ENCODE assay signal across 9 cellular contexts in genomic region chr6:52571099-52571755, GRCh38. TPM values are rescaled to one million over a fixed set of nuclear protein-coding genes. Genes with fewer than 3 reads are reported as not detected.
DNase-seq lines count a peak whose midpoint lies in the region; ATAC-seq and TF ChIP-seq lines count a peak whose summit lies in the region.
"Had no signal": no experiment of that assay in that cellular context is flagged by ENCODE, and none has a peak within 500 bp of the region (broad histone marks: within the 10 kb centered on the region; RNA-seq: fewer than 3 reads in every experiment).

No MANE protein-coding gene starts in this region.

- intact Hi-C loops in IMR-90 (cut with micrococcal nuclease) (no loop called here), left ventricle myocardium inferior (cut with micrococcal nuclease) (loop anchor here (10.0 kb wide), 1 partner anchor 56 kb away; no protein-coding TSS in a partner anchor)

- peak overlapping the region in 1 of 2 experiments; percentile 1; a peak in 1 of 4 replicates for H4K8ac ChIP-seq in IMR-90 (ENCODE audit: low read depth in 2 of 2, low read length in 2 of 2)

- peak overlapping the region; percentile 25; the same call in 1 of the 2 replicates for H3K4me2 ChIP-seq in IMR-90 (ENCODE audit: low read depth, low read length)

- no peak overlapping the region for H2AFZ ChIP-seq in IMR-90 (replicated peaks; ENCODE audit: low read length, poor library complexity)

- BruUV-seq in IMR-90 (replicated peaks; lab: Mats Ljungman, UMichigan): no TSS peak

- peak overlapping the region; percentile 2; the same call in 1 of the 2 replicates for H3K4ac ChIP-seq in IMR-90 (ENCODE audit: low read depth, low read length)

- H2AK5ac ChIP-seq in IMR-90 (ENCODE audit: low read depth, low read length): peak overlapping the region; percentile 28; the same call in 1 of the 2 replicates

- POLR2A ChIA-PET in IMR-90 (lab: Charles Lee; ENCODE audit: unreplicated experiment) (interaction anchor here (0.6 to 1.0 kb wide), 2 partner anchors 24 to 153 kb away, joined by 3 to 9 read pairs; no protein-coding TSS in a partner anchor), WTC11 (lab: Charles Lee) (interaction anchor here (0.6 kb wide), 1 partner anchor 78 kb away, joined by 4 read pairs; no protein-coding TSS in a partner anchor)

- H3K4me3 ChIP-seq in IMR-90 (ENCODE audit: insufficient read depth, low read depth, low read length) (no peak overlapping the region), left ventricle myocardium inferior (peak overlapping the region; percentile 2), stomach smooth muscle (ENCODE audit: low read length in 2 of 2) (peak overlapping the region in 1 of 2 donors; percentile 40)

- H3K36me3 Mint-ChIP-seq in WTC11: no peaks in the 10 kb centered on the region
- H3K36me3 Mint-ChIP-seq in activated T-cell treated with anti-CD3 and anti-CD28 coated beads, Interleukin-2, amount 50 U/mL, for 72 hours (ENCODE audit: insufficient read depth in 2 of 2): peaks cover 0 to 1% of the 10 kb centered on the region in 2 donors

- H3K4me1 ChIP-seq in IMR-90 (ENCODE audit: control insufficient read depth, insufficient read depth, low read length) (peaks cover 40% of the 10 kb centered on the region), left ventricle myocardium inferior (peaks cover 100% of the 10 kb centered on the region), stomach smooth muscle (ENCODE audit: control insufficient read depth, insufficient read depth, low read length) (peaks cover 82% of the 10 kb centered on the region)

- H3K27ac ChIP-seq in IMR-90 (ENCODE audit: insufficient read depth, low read length): no peak overlapping the region
- peak overlapping the region; percentile 84 for H3K27ac ChIP-seq in left ventricle myocardium inferior (replicated peaks)
- peak overlapping the region; percentile 37 for H3K27ac ChIP-seq in stomach smooth muscle (ENCODE audit: low read length)

- peaks cover 6 to 73% of the 10 kb centered on the region in 2 experiments; a peak in 3 of 4 replicates for H3K79me1 ChIP-seq in IMR-90 (ENCODE audit: low read depth in 1 of 2, low read length in 2 of 2)

- peaks cover 76% of the 10 kb centered on the region for H4K20me1 ChIP-seq in IMR-90 (ENCODE audit: insufficient read depth, low read length)

- H3K27ac Mint-ChIP-seq in WTC11: 0 out of 2 replicates have a peak overlapping the region, but pooled peaks have one; percentile 34
- no peak overlapping the region for H3K27ac Mint-ChIP-seq in activated T-cell treated with anti-CD3 and anti-CD28 coated beads, Interleukin-2, amount 50 U/mL, for 72 hours

- H3K9me1 ChIP-seq in IMR-90 (ENCODE audit: insufficient read depth, low read length): peaks cover 38% of the 10 kb centered on the region

- in situ Hi-C loops in IMR-90 (cut with MboI; ENCODE audit: low sequenced_read_pairs): no loop called here

- peak overlapping the region; percentile 35; the same call in 1 of the 2 replicates for H3K14ac ChIP-seq in IMR-90 (replicated peaks; ENCODE audit: low read depth, low read length)

- peak overlapping the region; percentile 44; the same call in 1 of the 2 replicates for H3K23ac ChIP-seq in IMR-90 (ENCODE audit: low read depth, low read length)

- peaks cover 3% of the 10 kb centered on the region; the same call in 1 of the 2 replicates for H3K27me3 Mint-ChIP-seq in WTC11 (ENCODE audit: low read depth)
- no peaks in the 10 kb centered on the region for H3K27me3 Mint-ChIP-seq in activated T-cell treated with anti-CD3 and anti-CD28 coated beads, Interleukin-2, amount 50 U/mL, for 72 hours (ENCODE audit: low read depth)

- peaks cover 88% of the 10 kb centered on the region for H3K4me1 Mint-ChIP-seq in WTC11
- peaks cover 44% of the 10 kb centered on the region for H3K4me1 Mint-ChIP-seq in activated T-cell treated with anti-CD3 and anti-CD28 coated beads, Interleukin-2, amount 50 U/mL, for 72 hours (ENCODE audit: low read depth)

- H2BK5ac ChIP-seq in IMR-90 (ENCODE audit: low read depth, low read length, poor library complexity, severe bottlenecking): peak overlapping the region; percentile 12

- no peak overlapping the region for H2BK15ac ChIP-seq in IMR-90 (ENCODE audit: low read depth, low read length)

- H3K9ac ChIP-seq in IMR-90 (ENCODE audit: low read depth, low read length) (no peak overlapping the region), stomach smooth muscle (ENCODE audit: low read length in 2 of 2) (no peak overlapping the region)

- no peak for TF ChIP-seq POLR2A in IMR-90 (IDR thresholded peaks at IDR 0.05; ENCODE audit: low read depth, low read length)

- no peaks in the 10 kb centered on the region for H3K9me3 ChIP-seq in IMR-90 (ENCODE audit: control insufficient read depth, insufficient read depth, low read length)
- H3K9me3 ChIP-seq in left ventricle myocardium inferior (replicated peaks): no peaks in the 10 kb centered on the region
- no peaks in the 10 kb centered on the region for H3K9me3 ChIP-seq in stomach smooth muscle (ENCODE audit: control insufficient read depth in 2 of 2, low read length in 2 of 2)

- no peaks in the 10 kb centered on the region for H3K9me3 Mint-ChIP-seq in WTC11
- no peaks in the 10 kb centered on the region for H3K9me3 Mint-ChIP-seq in activated T-cell treated with anti-CD3 and anti-CD28 coated beads, Interleukin-2, amount 50 U/mL, for 72 hours

- no peak overlapping the region for H4K5ac ChIP-seq in IMR-90 (ENCODE audit: low read depth, low read length)

- H3K18ac ChIP-seq in IMR-90 (ENCODE audit: low read depth, low read length): no peak overlapping the region

- H3K27me3 ChIP-seq in IMR-90 (ENCODE audit: control insufficient read depth, insufficient read depth, low read length) (no peaks in the 10 kb centered on the region), left ventricle myocardium inferior (ENCODE audit: low read depth) (no peaks in the 10 kb centered on the region), stomach smooth muscle (ENCODE audit: control insufficient read depth in 1 of 2, insufficient read depth in 2 of 2, low read length in 2 of 2) (no peaks in the 10 kb centered on the region)

- H4K91ac ChIP-seq in IMR-90 (ENCODE audit: insufficient read depth, low read depth, low read length): 0 out of 2 replicates have a peak overlapping the region, but pooled peaks have one; percentile 34

- TF ChIP-seq CTCF in IMR-90 (conservative IDR thresholded peaks at IDR 0.05; ENCODE audit: low read depth, low read length): no peak
- no peak for TF ChIP-seq CTCF in WTC11 (IDR thresholded peaks at IDR 0.05)
- TF ChIP-seq CTCF in left ventricle myocardium inferior (IDR thresholded peaks at IDR 0.05; ENCODE audit: borderline replicate concordance): no peak

- CTCF ChIA-PET in IMR-90 (lab: Yijun Ruan, JAX): interaction anchor here (1.8 kb wide), 1 partner anchor 81 kb away, joined by 6 read pairs; no protein-coding TSS in a partner anchor
- CTCF ChIA-PET in WTC11 (lab: Charles Lee): interaction anchor here (1.3 kb wide), 1 partner anchor 192 kb away, joined by 3 read pairs; the partner anchor contains the start of gene GSTA2

- no peak overlapping the region for H2BK20ac ChIP-seq in IMR-90 (ENCODE audit: low read depth, low read length)

- TF ChIP-seq RAD21 in IMR-90 (IDR thresholded peaks at IDR 0.05; ENCODE audit: low read length): no peak

- DNase-seq in IMR-90: no peak
- no peak for DNase-seq in WTC11 (ENCODE audit: low spot score)
- no peak for DNase-seq in left ventricle myocardium inferior
- no peak for DNase-seq in activated T-cell treated with anti-CD3 and anti-CD28 coated beads, Interleukin-2, amount 50 U/mL, for 72 hours
- DNase-seq: kidney glomerular epithelial cell, retina had no signal

- H3K56ac ChIP-seq in IMR-90 (ENCODE audit: extremely low read depth, insufficient read depth, low read length): no peak overlapping the region

- peaks cover 4% of the 10 kb centered on the region; the same call in 1 of the 2 replicates for H3K36me3 ChIP-seq in IMR-90 (ENCODE audit: control insufficient read depth, insufficient read depth, low read length)
- no peaks in the 10 kb centered on the region for H3K36me3 ChIP-seq in left ventricle myocardium inferior
- no peaks in the 10 kb centered on the region for H3K36me3 ChIP-seq in stomach smooth muscle (ENCODE audit: control insufficient read depth in 2 of 2, insufficient read depth in 2 of 2, low read length in 2 of 2)

- no peak overlapping the region for H3K4me3 Mint-ChIP-seq in WTC11
- H3K4me3 Mint-ChIP-seq in activated T-cell treated with anti-CD3 and anti-CD28 coated beads, Interleukin-2, amount 50 U/mL, for 72 hours: no peak overlapping the region

- peak overlapping the region; percentile 30; the same call in 1 of the 2 replicates for H2BK120ac ChIP-seq in IMR-90 (ENCODE audit: low read depth, low read length)

- ATAC-seq in IMR-90 (ENCODE audit: low read depth): no peak
- no peak for ATAC-seq in WTC11
- ATAC-seq in HG02798 (IDR thresholded peaks at IDR 0.05; ENCODE audit: poor library complexity, unreplicated experiment): no peak
- ATAC-seq in activated T-cell treated with anti-CD3 and anti-CD28 coated beads, Interleukin-2, amount 50 U/mL, for 72 hours (replicated peaks in 1 of 2): no peak
- no peak for ATAC-seq in GM19463 (IDR thresholded peaks at IDR 0.05; ENCODE audit: unreplicated experiment)

- dilution Hi-C loops in IMR-90 (cut with HindIII; ENCODE audit: low sequenced_read_pairs, unreplicated experiment): no loop called here

- 60% methylated on average over 4 of the region's 10 CpGs; no CpG with 5 or more reads in 1 of the 2 experiments for WGBS in IMR-90 (ENCODE audit: extremely low coverage in 2 of 2, insufficient read length in 1 of 2), 2 experiments

- no peak overlapping the region for H2AK9ac ChIP-seq in IMR-90 (replicated peaks; ENCODE audit: low read depth, low read length, poor library complexity)

TF ChIP-seq in IMR-90, 13 proteins besides CTCF, POLR2A, EP300 and RAD21 (continues in another document):
- no peak for TF ChIP-seq MAFK (IDR thresholded peaks at IDR 0.05; ENCODE audit: low read depth, low read length)

TF ChIP-seq in WTC11, 78 proteins besides CTCF, POLR2A, EP300 and RAD21 (continues in another document):
- no peak for TF ChIP-seq GABPB1 (CRISPR knock-in tag; IDR thresholded peaks at IDR 0.05)

RNA-seq across cellular contexts. Expression of gene TRAM2, which starts 5.6 kb away (rescaled TPM):
- total RNA-seq in IMR-90 (2012; rRNA removed) (77.2 and 81.1 TPM in 2 replicates), WTC11 (2021) (13.4 to 14.4 TPM (median 13.5 TPM) in 3 replicates), left ventricle myocardium inferior (11.0 TPM)
- polyA plus RNA-seq in IMR-90 (2012; rRNA removed): 94.2 and 95.7 TPM in 2 replicates
- 51.8 and 52.7 TPM in 2 replicates for polyA plus RNA-seq in IMR-90 (2012; cell fraction: cytosol; rRNA removed)
- polyA plus RNA-seq in IMR-90 (2012; cell fraction: nucleus; rRNA removed; ENCODE audit: low replicate concordance): 86.8 and 207 TPM in 2 replicates
- 1 to 10 TPM; 4.9 to 5.2 TPM for total RNA-seq in activated T-cell treated with anti-CD3 and anti-CD28 coated beads, Interleukin-2, amount 50 U/mL, for 72 hours
